ENCODE assay signal across 19 cellular contexts in genomic region chr18:38933322-38933721, GRCh38.
DNase-seq lines count a peak whose midpoint lies in the region; ATAC-seq and TF ChIP-seq lines count a peak whose summit lies in the region.
"Had no signal": no experiment of that assay in that cellular context is flagged by ENCODE, and none has a peak within 500 bp of the region (broad histone marks: within the 10 kb centered on the region; RNA-seq: fewer than 3 reads in every experiment).

No MANE protein-coding gene starts in this region.

- intact Hi-C loops in activated CD8-positive, alpha-beta T cell treated with anti-CD3 and anti-CD28 coated beads for 36 hours (cut with micrococcal nuclease) = no loop called here
- intact Hi-C loops in CD4-positive, alpha-beta memory T cell (cut with micrococcal nuclease) = no loop called here
- intact Hi-C loops in CD4-positive, alpha-beta T cell (cut with DNase I, micrococcal nuclease) = no loop called here

- DNase-seq in activated CD8-positive, alpha-beta T cell treated with anti-CD3 and anti-CD28 coated beads for 36 hours = no peak
- DNase-seq in activated CD8-positive, alpha-beta T cell treated with anti-CD3 and anti-CD28 coated beads, Interleukin-2, amount 10 ng/mL, durations not matched to agents 7 days and 5 days = no peak
- no peak for DNase-seq in stimulated activated effector memory CD8-positive, alpha-beta T cell treated with anti-CD3 and anti-CD28 coated beads, Interleukin-12 subunit alpha, Interleukin-12 subunit beta, amount 100 ng/mL, for 72 hours (ENCODE audit: low spot score in 2 of 2)
- no peak for DNase-seq in CD4-positive, alpha-beta memory T cell
- DNase-seq in HEK293T (ENCODE audit: extremely low spot score) = no peak
- no peak for DNase-seq in CD4-positive, alpha-beta T cell
- DNase-seq: 8988T; activated naive CD8-positive, alpha-beta T cell treated with anti-CD3 and anti-CD28 coated beads, Interleukin-2, amount 10 ng/mL, durations not matched to agents 7 days and 5 days; kidney; NCI-H1694 treated with DMSO at 0.1 percent for 48 hours; NCI-H510A treated with DMSO at 0.1 percent for 48 hours; spleen; T-helper 9 cell had no signal

- CTCF ChIA-PET in activated CD8-positive, alpha-beta T cell treated with anti-CD3 and anti-CD28 coated beads for 36 hours (lab: Charles Lee) = no interaction called here
- CTCF ChIA-PET in activated CD8-positive, alpha-beta T cell treated with anti-CD3 and anti-CD28 coated beads, Interleukin-2, amount 10 ng/mL, durations not matched to agents 7 days and 5 days (lab: Charles Lee) = no interaction called here
- CTCF ChIA-PET in CD4-positive, alpha-beta memory T cell (lab: Charles Lee; ENCODE audit: partially characterized antibody) = no interaction called here
- CTCF ChIA-PET in HEK293T (lab: Yijun Ruan, JAX) = no interaction called here
- CTCF ChIA-PET in CD4-positive, alpha-beta T cell (lab: Charles Lee) = no interaction called here

- POLR2A ChIA-PET in activated CD8-positive, alpha-beta T cell treated with anti-CD3 and anti-CD28 coated beads for 36 hours (lab: Charles Lee) = no interaction called here
- POLR2A ChIA-PET in activated CD8-positive, alpha-beta T cell treated with anti-CD3 and anti-CD28 coated beads, Interleukin-2, amount 10 ng/mL, durations not matched to agents 7 days and 5 days (lab: Charles Lee) = no interaction called here
- POLR2A ChIA-PET in CD4-positive, alpha-beta memory T cell (lab: Charles Lee; ENCODE audit: partially characterized antibody) = no interaction called here
- POLR2A ChIA-PET in HEK293T (lab: Yijun Ruan, JAX) = no interaction called here
- POLR2A ChIA-PET in CD4-positive, alpha-beta T cell (lab: Charles Lee) = no interaction called here

- H3K4me3 ChIP-seq in CD4-positive, alpha-beta memory T cell (ENCODE audit: low read length in 2 of 2) = no peak overlapping the region
- H3K4me3 ChIP-seq: BLaER1, breast epithelium, prostate gland, spleen had no signal

- no peaks in the 10 kb centered on the region for H3K4me1 ChIP-seq in CD4-positive, alpha-beta memory T cell (ENCODE audit: insufficient read depth, low read length)
- H3K4me1 ChIP-seq: BLaER1, breast epithelium, prostate gland, spleen had no signal

- H3K27ac ChIP-seq in CD4-positive, alpha-beta memory T cell (ENCODE audit: low read depth, low read length) = no peak overlapping the region
- H3K27ac ChIP-seq in CD4-positive, alpha-beta T cell (ENCODE audit: low read depth, low read length) = no peak overlapping the region
- H3K27ac ChIP-seq: BLaER1, breast epithelium, prostate gland, spleen had no signal

- no peak overlapping the region for H3K27ac Mint-ChIP-seq in activated CD8-positive, alpha-beta T cell treated with anti-CD3 and anti-CD28 coated beads for 36 hours
- H3K27ac Mint-ChIP-seq in activated CD8-positive, alpha-beta T cell treated with anti-CD3 and anti-CD28 coated beads, Interleukin-2, amount 10 ng/mL, durations not matched to agents 7 days and 5 days = no peak overlapping the region
- no peak overlapping the region for H3K27ac Mint-ChIP-seq in stimulated activated effector memory CD8-positive, alpha-beta T cell treated with anti-CD3 and anti-CD28 coated beads, Interleukin-12 subunit alpha, Interleukin-12 subunit beta, amount 100 ng/mL, for 72 hours
- H3K27ac Mint-ChIP-seq in CD4-positive, alpha-beta memory T cell = no peak overlapping the region
- H3K27ac Mint-ChIP-seq in CD4-positive, alpha-beta T cell = no peak overlapping the region
- H3K27ac Mint-ChIP-seq: activated naive CD8-positive, alpha-beta T cell treated with anti-CD3 and anti-CD28 coated beads, Interleukin-2, amount 10 ng/mL, durations not matched to agents 7 days and 5 days; nephron had no signal

- H3K27me3 Mint-ChIP-seq in activated CD8-positive, alpha-beta T cell treated with anti-CD3 and anti-CD28 coated beads for 36 hours = peaks cover 1% of the 10 kb centered on the region
- no peaks in the 10 kb centered on the region for H3K27me3 Mint-ChIP-seq in activated CD8-positive, alpha-beta T cell treated with anti-CD3 and anti-CD28 coated beads, Interleukin-2, amount 10 ng/mL, durations not matched to agents 7 days and 5 days (ENCODE audit: low read depth)
- peaks cover 1 to 2% of the 10 kb centered on the region in 2 donors for H3K27me3 Mint-ChIP-seq in CD4-positive, alpha-beta memory T cell
- no peaks in the 10 kb centered on the region for H3K27me3 Mint-ChIP-seq in CD4-positive, alpha-beta T cell
- H3K27me3 Mint-ChIP-seq: activated naive CD8-positive, alpha-beta T cell treated with anti-CD3 and anti-CD28 coated beads, Interleukin-2, amount 10 ng/mL, durations not matched to agents 7 days and 5 days had no signal

- H3K9me3 ChIP-seq in CD4-positive, alpha-beta memory T cell (ENCODE audit: control insufficient read depth in 1 of 2, low read length in 2 of 2) = no peaks in the 10 kb centered on the region
- no peaks in the 10 kb centered on the region for H3K9me3 ChIP-seq in CD4-positive, alpha-beta T cell (ENCODE audit: control insufficient read depth, low read length)
- H3K9me3 ChIP-seq: breast epithelium, prostate gland, spleen had no signal

- no peak overlapping the region for H3K4me3 Mint-ChIP-seq in activated CD8-positive, alpha-beta T cell treated with anti-CD3 and anti-CD28 coated beads for 36 hours
- no peak overlapping the region for H3K4me3 Mint-ChIP-seq in activated CD8-positive, alpha-beta T cell treated with anti-CD3 and anti-CD28 coated beads, Interleukin-2, amount 10 ng/mL, durations not matched to agents 7 days and 5 days
- H3K4me3 Mint-ChIP-seq in stimulated activated effector memory CD8-positive, alpha-beta T cell treated with anti-CD3 and anti-CD28 coated beads, Interleukin-12 subunit alpha, Interleukin-12 subunit beta, amount 100 ng/mL, for 72 hours = no peak overlapping the region
- H3K4me3 Mint-ChIP-seq in CD4-positive, alpha-beta memory T cell = no peak overlapping the region
- no peak overlapping the region for H3K4me3 Mint-ChIP-seq in CD4-positive, alpha-beta T cell
- H3K4me3 Mint-ChIP-seq: activated naive CD8-positive, alpha-beta T cell treated with anti-CD3 and anti-CD28 coated beads, Interleukin-2, amount 10 ng/mL, durations not matched to agents 7 days and 5 days; nephron had no signal

- no peak for TF ChIP-seq CTCF in activated CD8-positive, alpha-beta T cell treated with anti-CD3 and anti-CD28 coated beads for 36 hours (IDR thresholded peaks at IDR 0.05)
- TF ChIP-seq CTCF in CD4-positive, alpha-beta T cell (IDR thresholded peaks at IDR 0.05) = no peak

- H3K36me3 ChIP-seq in CD4-positive, alpha-beta memory T cell (ENCODE audit: insufficient read depth, low read length) = no peaks in the 10 kb centered on the region
- H3K36me3 ChIP-seq: BLaER1, breast epithelium, prostate gland, spleen had no signal

- H3K9me3 Mint-ChIP-seq in activated CD8-positive, alpha-beta T cell treated with anti-CD3 and anti-CD28 coated beads for 36 hours = no peaks in the 10 kb centered on the region
- no peaks in the 10 kb centered on the region for H3K9me3 Mint-ChIP-seq in activated CD8-positive, alpha-beta T cell treated with anti-CD3 and anti-CD28 coated beads, Interleukin-2, amount 10 ng/mL, durations not matched to agents 7 days and 5 days (ENCODE audit: insufficient read depth)
- H3K9me3 Mint-ChIP-seq in stimulated activated effector memory CD8-positive, alpha-beta T cell treated with anti-CD3 and anti-CD28 coated beads, Interleukin-12 subunit alpha, Interleukin-12 subunit beta, amount 100 ng/mL, for 72 hours = no peaks in the 10 kb centered on the region
- peaks cover 0 to 2% (median 0%) of the 10 kb centered on the region in 8 donors for H3K9me3 Mint-ChIP-seq in CD4-positive, alpha-beta memory T cell
- no peaks in the 10 kb centered on the region for H3K9me3 Mint-ChIP-seq in CD4-positive, alpha-beta T cell
- H3K9me3 Mint-ChIP-seq: activated naive CD8-positive, alpha-beta T cell treated with anti-CD3 and anti-CD28 coated beads, Interleukin-2, amount 10 ng/mL, durations not matched to agents 7 days and 5 days; nephron had no signal

- peak; percentile 27 for ATAC-seq in activated CD8-positive, alpha-beta T cell treated with anti-CD3 and anti-CD28 coated beads for 36 hours
- no peak for ATAC-seq in activated CD8-positive, alpha-beta T cell treated with anti-CD3 and anti-CD28 coated beads, Interleukin-2, amount 10 ng/mL, durations not matched to agents 7 days and 5 days
- ATAC-seq in GM21717 (IDR thresholded peaks at IDR 0.05; ENCODE audit: unreplicated experiment) (peak; percentile 21), HG03457 (IDR thresholded peaks at IDR 0.05; ENCODE audit: unreplicated experiment) (peak; percentile 47)
- ATAC-seq in stimulated activated effector memory CD8-positive, alpha-beta T cell treated with anti-CD3 and anti-CD28 coated beads, Interleukin-12 subunit alpha, Interleukin-12 subunit beta, amount 100 ng/mL, for 72 hours = peak; percentile 11
- ATAC-seq in CD4-positive, alpha-beta T cell (ENCODE audit: poor library complexity) = no peak

- no peaks in the 10 kb centered on the region for H3K27me3 ChIP-seq in CD4-positive, alpha-beta memory T cell (ENCODE audit: insufficient read depth, low read length)
- H3K27me3 ChIP-seq in CD4-positive, alpha-beta T cell (ENCODE audit: control insufficient read depth, insufficient read depth, low read length) = no peaks in the 10 kb centered on the region
- H3K27me3 ChIP-seq: BLaER1, breast epithelium, spleen had no signal

- peaks cover 30% of the 10 kb centered on the region for H3K4me1 Mint-ChIP-seq in activated CD8-positive, alpha-beta T cell treated with anti-CD3 and anti-CD28 coated beads for 36 hours (ENCODE audit: low read depth)
- no peaks in the 10 kb centered on the region for H3K4me1 Mint-ChIP-seq in activated CD8-positive, alpha-beta T cell treated with anti-CD3 and anti-CD28 coated beads, Interleukin-2, amount 10 ng/mL, durations not matched to agents 7 days and 5 days (ENCODE audit: low read depth)
- H3K4me1 Mint-ChIP-seq in stimulated activated effector memory CD8-positive, alpha-beta T cell treated with anti-CD3 and anti-CD28 coated beads, Interleukin-12 subunit alpha, Interleukin-12 subunit beta, amount 100 ng/mL, for 72 hours = peaks cover 9% of the 10 kb centered on the region
- peaks cover 0 to 2% (median 0%) of the 10 kb centered on the region in 4 donors for H3K4me1 Mint-ChIP-seq in CD4-positive, alpha-beta memory T cell
- H3K4me1 Mint-ChIP-seq in CD4-positive, alpha-beta T cell (ENCODE audit: low read depth) = no peaks in the 10 kb centered on the region
- H3K4me1 Mint-ChIP-seq: activated naive CD8-positive, alpha-beta T cell treated with anti-CD3 and anti-CD28 coated beads, Interleukin-2, amount 10 ng/mL, durations not matched to agents 7 days and 5 days; nephron had no signal

- no peaks in the 10 kb centered on the region for H3K36me3 Mint-ChIP-seq in activated CD8-positive, alpha-beta T cell treated with anti-CD3 and anti-CD28 coated beads for 36 hours (ENCODE audit: low read depth)
- no peaks in the 10 kb centered on the region for H3K36me3 Mint-ChIP-seq in activated CD8-positive, alpha-beta T cell treated with anti-CD3 and anti-CD28 coated beads, Interleukin-2, amount 10 ng/mL, durations not matched to agents 7 days and 5 days (ENCODE audit: low read depth)
- H3K36me3 Mint-ChIP-seq in stimulated activated effector memory CD8-positive, alpha-beta T cell treated with anti-CD3 and anti-CD28 coated beads, Interleukin-12 subunit alpha, Interleukin-12 subunit beta, amount 100 ng/mL, for 72 hours = no peaks in the 10 kb centered on the region
- H3K36me3 Mint-ChIP-seq in CD4-positive, alpha-beta memory T cell = no peaks in the 10 kb centered on the region
- no peaks in the 10 kb centered on the region for H3K36me3 Mint-ChIP-seq in CD4-positive, alpha-beta T cell (ENCODE audit: low read depth)
- H3K36me3 Mint-ChIP-seq: activated naive CD8-positive, alpha-beta T cell treated with anti-CD3 and anti-CD28 coated beads, Interleukin-2, amount 10 ng/mL, durations not matched to agents 7 days and 5 days had no signal

Comparison
In these comparisons a context has a peak if more than half of its experiments do, and no peak if none do; other contexts are left out.
1. ATAC-seq: peak in activated CD8-positive, alpha-beta T cell treated with anti-CD3 and anti-CD28 coated beads for 36 hours (single experiment), GM21717 (single experiment), HG03457 (single experiment) and stimulated activated effector memory CD8-positive, alpha-beta T cell treated with anti-CD3 and anti-CD28 coated beads, Interleukin-12 subunit alpha, Interleukin-12 subunit beta, amount 100 ng/mL, for 72 hours (single experiment); none in activated CD8-positive, alpha-beta T cell treated with anti-CD3 and anti-CD28 coated beads, Interleukin-2, amount 10 ng/mL, durations not matched to agents 7 days and 5 days (single experiment) and CD4-positive, alpha-beta T cell (single experiment).